In genomic region chr9:15422355-15423327, GRCh38 we compare ENCODE assay signal across 8 cellular contexts. TPM values are rescaled to one million over a fixed set of nuclear protein-coding genes. Genes with fewer than 3 reads are reported as not detected.
DNase-seq lines count a peak whose midpoint lies in the region; ATAC-seq and TF ChIP-seq lines count a peak whose summit lies in the region.

Gene SNAPC3, plus strand, starts transcription at chr9:15422876. Its CDS starts 4 bp downstream, at chr9:15422880.

- intact Hi-C loops in T-helper 1 cell treated with Interleukin-12 subunit alpha and Interleukin-12 subunit beta and Interleukin-4 antibody, amounts not matched to agents 30 ng/mL and 1 ng/mL, for 36 hours (cut with micrococcal nuclease): loop anchor here (1.0 to 10.0 kb wide), 10 partner anchors 67 to 1100 kb away; no protein-coding TSS in a partner anchor
- intact Hi-C loops in heart left ventricle (cut with DNase I) (loop anchor here in 9 of 10 donors (1.0 to 10.0 kb wide), 10 partner anchors 92 to 210 kb away; partner anchors contain the start of genes TTC39B (in 3 of the 9), CCDC171 (in 2 of the 9) and PSIP1 (in 1 of the 9)), transverse colon (cut with DNase I; ENCODE audit: low total_unique reads) (loop anchor here (10.0 kb wide), 1 partner anchor 208 kb away; no protein-coding TSS in a partner anchor)

- peak; percentile 97 for DNase-seq in NCI-H146 treated with DMSO at 0.1 percent for 48 hours (lab: John Stamatoyannopoulos, UW; ENCODE audit: unreplicated experiment)
- peak; percentile 92 for DNase-seq in amniotic epithelial cell (ENCODE audit: low read depth)
- DNase-seq in heart left ventricle: peak; percentile 94 to 97 (median 96)
- peak; percentile 96 for DNase-seq in pons (ENCODE audit: low spot score)
- DNase-seq in transverse colon: peak; percentile 97

- in situ Hi-C loops in transverse colon (cut with MboI; ENCODE audit: low pct_ligation_motif_present in 1 of 4, low pct_unique_long_range_greater_than_20kb in 1 of 4, low sequenced_read_pairs in 3 of 4): loop anchor here in 3 of 4 donors (25.0 kb wide), 3 partner anchors 110 to 210 kb away; partner anchors contain the start of gene TTC39B (in 1 of the 3)

- ATAC-seq in HG02884 (IDR thresholded peaks at IDR 0.05; ENCODE audit: unreplicated experiment): peak; percentile 94
- peak; percentile 99 to 100 (median 100) for ATAC-seq in heart left ventricle

- H3K4me3 ChIP-seq in heart left ventricle: peak within 1 kb of the TSS; percentile 78 to 99 (median 88)
- H3K4me3 ChIP-seq in transverse colon: peak within 1 kb of the TSS; percentile 72 to 94 (median 88)

- H3K9me3 ChIP-seq in heart left ventricle: no peaks in the 10 kb centered on the region
- no peaks in the 10 kb centered on the region for H3K9me3 ChIP-seq in transverse colon

- H3K4me1 ChIP-seq in heart left ventricle: peaks cover 0 to 48% (median 34%) of the 10 kb centered on the region in 12 donors
- peaks cover 18 to 50% (median 38%) of the 10 kb centered on the region in 4 donors for H3K4me1 ChIP-seq in transverse colon

- WGBS in heart left ventricle, 4 donors: 1 to 2% (median 1%) methylated on average over 14 to 73 of the region's 73 CpGs
- WGBS in transverse colon (ENCODE audit: low coverage in 1 of 2), 2 donors: 0 to 4% methylated on average over 5 to 69 of the region's 73 CpGs

- TF ChIP-seq CTCF in heart left ventricle (IDR thresholded peaks at IDR 0.05) (peak in 3 of 12 donors; percentile 9 to 21 (median 14)), transverse colon (IDR thresholded peaks at IDR 0.05) (peak in 2 of 5 experiments; percentile 49 to 50)

- H3K36me3 ChIP-seq in heart left ventricle: peaks cover 0 to 31% (median 21%) of the 10 kb centered on the region in 9 donors
- H3K36me3 ChIP-seq in transverse colon: peaks cover 0 to 12% (median 3%) of the 10 kb centered on the region in 4 donors

- H3K27me3 ChIP-seq in heart left ventricle: no peaks in the 10 kb centered on the region
- no peaks in the 10 kb centered on the region for H3K27me3 ChIP-seq in transverse colon

- H3K27ac ChIP-seq in heart left ventricle: peak within 1 kb of the TSS; percentile 81 to 98 (median 92)
- H3K27ac ChIP-seq in transverse colon: peak within 1 kb of the TSS; percentile 88 to 94 (median 91)

- TF ChIP-seq EP300 in transverse colon (IDR thresholded peaks at IDR 0.05; ENCODE audit: low read depth): peak; percentile 87

- TF ChIP-seq POLR2A in GM15510 (IDR thresholded peaks at IDR 0.05; ENCODE audit: borderline replicate concordance, extremely low read depth, insufficient read length): peak; percentile 87
- peak in 1 of 2 donors; percentile 84 for TF ChIP-seq POLR2A in heart left ventricle (IDR thresholded peaks at IDR 0.05)
- peak; percentile 89 for TF ChIP-seq POLR2A in transverse colon (IDR thresholded peaks at IDR 0.05)

RNA-seq across cellular contexts. Expression of gene SNAPC3, which starts in this region (rescaled TPM):
- 36.7 and 37.1 TPM in 2 replicates for total RNA-seq in T-helper 1 cell treated with Interleukin-12 subunit alpha and Interleukin-12 subunit beta and Interleukin-4 antibody, amounts not matched to agents 30 ng/mL and 1 ng/mL, for 36 hours
- 10 to 100 TPM; 22.3 to 41.1 (median 30.6) TPM for total RNA-seq in heart left ventricle
- 10 to 100 TPM; 12.5 to 19.9 TPM for polyA plus RNA-seq in heart left ventricle
- 10 to 100 TPM; 44.9 to 70.7 (median 52.5) TPM for total RNA-seq in transverse colon

Comparison
In these comparisons a context has a peak if more than half of its experiments do, and no peak if none do; other contexts are left out.
1. Peak in every context shown above with its lines: DNase-seq, ATAC-seq, H3K4me3 ChIP-seq and H3K27ac ChIP-seq.